In the genomic region with DNA sequence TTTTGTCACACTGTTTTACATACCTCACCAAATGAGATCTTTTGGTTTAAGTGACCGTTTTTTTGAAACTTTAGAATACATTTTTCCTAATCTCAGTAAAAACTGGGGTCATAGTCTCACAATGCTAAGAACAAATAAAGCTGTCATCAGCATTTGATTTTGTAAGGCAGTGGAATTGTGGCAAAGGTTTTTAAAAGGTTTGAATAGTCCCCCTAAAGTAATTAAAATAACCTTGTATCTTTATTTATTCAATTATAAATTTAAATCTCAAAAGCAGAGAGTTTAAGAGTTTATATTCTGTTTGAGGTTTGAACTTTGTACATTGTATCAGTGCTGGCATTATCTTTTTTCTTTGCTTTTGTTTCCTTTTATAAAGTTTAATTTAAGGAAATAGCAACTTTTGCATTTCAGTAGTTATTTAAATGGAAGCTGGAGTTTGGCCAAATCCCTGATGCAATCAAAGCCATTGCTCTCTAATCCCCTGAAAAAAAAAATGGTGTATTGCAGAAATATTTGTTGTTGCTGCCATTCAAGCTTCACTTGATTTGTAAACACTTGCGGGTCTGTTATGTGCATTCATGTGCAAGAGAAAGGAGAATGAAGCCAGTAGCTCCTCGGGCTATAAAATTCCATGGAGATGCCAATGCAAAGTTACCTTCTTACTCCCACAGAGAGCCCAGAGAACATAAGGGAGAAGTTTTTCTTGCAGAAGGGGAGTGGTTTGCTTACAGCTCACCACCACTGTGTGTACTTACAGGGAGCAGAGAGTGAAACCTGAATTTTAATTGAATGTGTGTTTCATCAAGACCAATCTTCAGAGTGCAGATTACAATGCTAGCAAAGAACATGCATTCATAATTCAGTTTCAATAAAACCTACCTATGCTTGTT, we compare ENCODE assay signal across 12 cellular contexts.
DNase-seq lines count a peak whose midpoint lies in the region; ATAC-seq and TF ChIP-seq lines count a peak whose summit lies in the region.
"Had no signal": no experiment of that assay in that cellular context is flagged by ENCODE, and none has a peak within 500 bp of the region (broad histone marks: within the 10 kb centered on the region; RNA-seq: fewer than 3 reads in every experiment).

No MANE protein-coding gene starts in this region.

- H3K36me3 ChIP-seq in H7 (replicated peaks; ENCODE audit: control insufficient read depth, insufficient read depth, low read length) (no peaks in the 10 kb centered on the region), neuronal stem cell (replicated peaks in 1 of 2; ENCODE audit: control insufficient read depth in 2 of 2, insufficient read depth in 2 of 2, low read length in 2 of 2) (no peaks in the 10 kb centered on the region)

- H2BK15ac ChIP-seq in neuronal stem cell (ENCODE audit: low read length), result no peak overlapping the region

- peaks cover 0 to 10% of the 10 kb centered on the region in 2 donors for H3K4me1 ChIP-seq in neuronal stem cell (ENCODE audit: control insufficient read depth in 2 of 2, insufficient read depth in 1 of 2, low read depth in 1 of 2, low read length in 2 of 2)

- H3K18ac ChIP-seq in neuronal stem cell (ENCODE audit: low read length), result no peak overlapping the region

- H2BK5ac ChIP-seq in neuronal stem cell (ENCODE audit: low read length), result no peak overlapping the region

- H3K4me2 ChIP-seq in neuronal stem cell (ENCODE audit: insufficient read depth, low read length, poor library complexity, severe bottlenecking), result no peak overlapping the region

- peak; percentile 47 for DNase-seq in H7
- peak; percentile 55 for DNase-seq in NCI-H526 treated with DMSO at 0.1 percent for 48 hours (lab: John Stamatoyannopoulos, UW)
- peak; percentile 81 for DNase-seq in epithelial cell of proximal tubule (ENCODE audit: low read depth)
- peak; percentile 24 for DNase-seq in neuronal stem cell (ENCODE audit: low spot score)
- no peak for DNase-seq in activated CD8-positive, alpha-beta memory T cell treated with anti-CD3 and anti-CD28 coated beads, Interleukin-2, amount 50 U/mL, for 48 hours
- DNase-seq in GOT3 (lab: John Stamatoyannopoulos, UW), result no peak
- DNase-seq: activated CD4-positive, alpha-beta T cell treated with anti-CD3 and anti-CD28 coated beads for 1 hour; hypothalamus; NK-92 treated with Interleukin-12 subunit alpha and Interleukin-12 subunit beta, amount 100 ng/mL, for 24 hours; right cardiac atrium had no signal

- no peak overlapping the region for H3K27ac ChIP-seq in neuronal stem cell (replicated peaks; ENCODE audit: low read length)

- TF ChIP-seq CTCF in epithelial cell of proximal tubule (conservative IDR thresholded peaks at IDR 0.05; ENCODE audit: low read depth, low read length), result no peak

- H3K27me3 ChIP-seq in H7 (ENCODE audit: control insufficient read depth, insufficient read depth, low read length) (no peaks in the 10 kb centered on the region), neuronal stem cell (ENCODE audit: control insufficient read depth in 3 of 3, insufficient read depth in 3 of 3, low read depth in 1 of 3, low read length in 3 of 3) (no peaks in the 10 kb centered on the region)

- H2BK120ac ChIP-seq in neuronal stem cell (ENCODE audit: low read depth, low read length), result no peak overlapping the region

- no peak overlapping the region for H3K4ac ChIP-seq in neuronal stem cell (ENCODE audit: low read length)

- WGBS in neuronal stem cell (ENCODE audit: extremely low coverage in 2 of 2, insufficient read length in 2 of 2, insufficient replicate concordance in 1 of 2), 2 donors, result no CpG with 5 or more reads among the region's 3 CpGs

- H4K91ac ChIP-seq in neuronal stem cell (ENCODE audit: low read depth, low read length, poor library complexity), result no peak overlapping the region

- H2AFZ ChIP-seq in neuronal stem cell (ENCODE audit: low read length), result peak overlapping the region; percentile 70

- no peak overlapping the region for H3K23ac ChIP-seq in neuronal stem cell (ENCODE audit: low read depth, low read length, poor library complexity)

- H2AK5ac ChIP-seq in neuronal stem cell (ENCODE audit: low read depth, low read length), result no peak overlapping the region

- H4K8ac ChIP-seq in neuronal stem cell (ENCODE audit: low read depth, low read length), result no peak overlapping the region

- no peak overlapping the region for H3K9ac ChIP-seq in neuronal stem cell (ENCODE audit: low read depth, low read length, poor library complexity)

- no peak overlapping the region for H2BK12ac ChIP-seq in neuronal stem cell (ENCODE audit: low read length)

- no peak overlapping the region for H3K14ac ChIP-seq in neuronal stem cell (ENCODE audit: low read length)

- ATAC-seq in GM18517 (IDR thresholded peaks at IDR 0.05; ENCODE audit: unreplicated experiment) (no peak), esophagus mucosa (no peak)
- ATAC-seq: right cardiac atrium had no signal

- H3K79me1 ChIP-seq in neuronal stem cell (ENCODE audit: low read depth, low read length), result no peaks in the 10 kb centered on the region

- H3K4me3 ChIP-seq in H7 (ENCODE audit: insufficient read depth, low read depth, low read length) (no peak overlapping the region), epithelial cell of proximal tubule (ENCODE audit: low read depth, low read length) (no peak overlapping the region), neuronal stem cell (ENCODE audit: low read length in 2 of 2) (no peak overlapping the region)

- H3K9me3 ChIP-seq in neuronal stem cell (replicated peaks in 1 of 2; ENCODE audit: control insufficient read depth in 2 of 2, insufficient read depth in 1 of 2, low read depth in 1 of 2, low read length in 2 of 2), result no peaks in the 10 kb centered on the region

Comparison
In these comparisons a context has a peak if more than half of its experiments do, and no peak if none do; other contexts are left out.
1. DNase-seq: peak in H7 (single experiment), NCI-H526 treated with DMSO at 0.1 percent for 48 hours (single experiment), epithelial cell of proximal tubule (single experiment) and neuronal stem cell (single experiment); none in activated CD8-positive, alpha-beta memory T cell treated with anti-CD3 and anti-CD28 coated beads, Interleukin-2, amount 50 U/mL, for 48 hours (single experiment) and GOT3 (single experiment).